Comparison of ENCODE assay signal across 15 cellular contexts in the genomic region with DNA sequence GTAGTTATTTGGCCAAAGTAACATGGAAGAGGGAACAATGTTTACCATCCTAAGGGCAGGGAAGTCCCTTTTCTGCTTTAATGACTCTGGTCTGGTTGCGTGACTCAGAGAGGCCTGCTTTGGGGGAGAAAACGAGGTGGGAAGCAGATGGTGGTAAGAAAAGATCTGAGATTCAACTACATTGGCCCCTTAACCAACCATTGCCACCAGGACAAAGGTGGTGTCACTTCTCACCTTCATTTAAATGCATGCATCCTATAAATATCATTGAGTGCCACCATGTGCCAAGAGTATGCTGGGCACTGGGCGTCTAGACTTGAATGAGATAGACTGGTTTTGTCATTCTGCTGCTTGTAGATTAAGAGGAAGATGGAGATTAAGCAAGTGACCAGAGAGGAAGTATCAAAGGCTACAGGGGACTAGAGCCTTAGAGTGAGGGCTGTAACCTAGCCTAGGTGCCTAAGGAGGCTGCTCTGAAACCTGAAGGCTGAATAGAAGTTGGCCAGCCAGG. TPM values are rescaled to one million over a fixed set of nuclear protein-coding genes. Genes with fewer than 3 reads are reported as not detected.
DNase-seq lines count a peak whose midpoint lies in the region; ATAC-seq and FAIRE-seq lines count a peak whose summit lies in the region.
"Had no signal": no experiment of that assay in that cellular context is flagged by ENCODE, and none has a peak within 500 bp of the region (broad histone marks: within the 10 kb centered on the region; RNA-seq: fewer than 3 reads in every experiment).

No MANE protein-coding gene starts in this region.

- H3K4me3 Mint-ChIP-seq in T-helper 1 cell treated with Interleukin-12 subunit alpha and Interleukin-12 subunit beta and Interleukin-4 antibody, amounts not matched to agents 30 μg/mL and 1 μg/mL, for 36 hours: peak overlapping the region; percentile 3
- H3K4me3 Mint-ChIP-seq in activated naive CD8-positive, alpha-beta T cell treated with anti-CD3 and anti-CD28 coated beads for 36 hours: peak overlapping the region; percentile 60

- no peaks in the 10 kb centered on the region for H3K9me3 Mint-ChIP-seq in T-helper 1 cell treated with Interleukin-12 subunit alpha and Interleukin-12 subunit beta and Interleukin-4 antibody, amounts not matched to agents 30 μg/mL and 1 μg/mL, for 36 hours
- H3K9me3 Mint-ChIP-seq in activated naive CD8-positive, alpha-beta T cell treated with anti-CD3 and anti-CD28 coated beads for 36 hours: no peaks in the 10 kb centered on the region

- H3K27me3 Mint-ChIP-seq in T-helper 1 cell treated with Interleukin-12 subunit alpha and Interleukin-12 subunit beta and Interleukin-4 antibody, amounts not matched to agents 30 μg/mL and 1 μg/mL, for 36 hours (ENCODE audit: low read depth): no peaks in the 10 kb centered on the region
- no peaks in the 10 kb centered on the region for H3K27me3 Mint-ChIP-seq in activated naive CD8-positive, alpha-beta T cell treated with anti-CD3 and anti-CD28 coated beads for 36 hours

- no peak for DNase-seq in T-helper 1 cell
- peak; percentile 92 for DNase-seq in NOMO-1 treated with DMSO at 0.1 percent for 48 hours (lab: John Stamatoyannopoulos, UW; ENCODE audit: unreplicated experiment)
- peak; percentile 28 for DNase-seq in activated naive CD8-positive, alpha-beta T cell treated with anti-CD3 and anti-CD28 coated beads for 36 hours
- peak; percentile 60 for DNase-seq in pons (ENCODE audit: low spot score)
- DNase-seq in substantia nigra (lab: John Stamatoyannopoulos, UW): no peak
- no peak for DNase-seq in frontal cortex (ENCODE audit: low spot score in 2 of 2)
- DNase-seq: 8988T; activated CD4-positive, CD25-positive, alpha-beta regulatory T cell; amniotic stem cell; NCI-H187; RPMI8226 had no signal

- H3K27ac ChIP-seq in substantia nigra (ENCODE audit: low read depth, low read length, poor library complexity, severe bottlenecking): no peak overlapping the region
- H3K27ac ChIP-seq: parathyroid adenoma had no signal

- no peak for FAIRE-seq in frontal cortex (lab: Jason Lieb, UNC)
- FAIRE-seq: HTR-8/SVneo had no signal

- ATAC-seq in GM21529 (IDR thresholded peaks at IDR 0.05; ENCODE audit: unreplicated experiment): no peak

- H3K36me3 Mint-ChIP-seq in T-helper 1 cell treated with Interleukin-12 subunit alpha and Interleukin-12 subunit beta and Interleukin-4 antibody, amounts not matched to agents 30 μg/mL and 1 μg/mL, for 36 hours (ENCODE audit: low read depth): peaks cover 37% of the 10 kb centered on the region
- H3K36me3 Mint-ChIP-seq in activated naive CD8-positive, alpha-beta T cell treated with anti-CD3 and anti-CD28 coated beads for 36 hours: peaks cover 39% of the 10 kb centered on the region

- peaks cover 70% of the 10 kb centered on the region for H3K4me1 Mint-ChIP-seq in T-helper 1 cell treated with Interleukin-12 subunit alpha and Interleukin-12 subunit beta and Interleukin-4 antibody, amounts not matched to agents 30 μg/mL and 1 μg/mL, for 36 hours (ENCODE audit: low read depth)
- H3K4me1 Mint-ChIP-seq in activated naive CD8-positive, alpha-beta T cell treated with anti-CD3 and anti-CD28 coated beads for 36 hours: peaks cover 81% of the 10 kb centered on the region

- peak overlapping the region; percentile 83 for H3K27ac Mint-ChIP-seq in T-helper 1 cell treated with Interleukin-12 subunit alpha and Interleukin-12 subunit beta and Interleukin-4 antibody, amounts not matched to agents 30 μg/mL and 1 μg/mL, for 36 hours
- H3K27ac Mint-ChIP-seq in activated naive CD8-positive, alpha-beta T cell treated with anti-CD3 and anti-CD28 coated beads for 36 hours: peak overlapping the region; percentile 91

RNA-seq across cellular contexts. Expression of a gene that starts 3.6 kb away (rescaled TPM):
- total RNA-seq in activated naive CD8-positive, alpha-beta T cell treated with anti-CD3 and anti-CD28 coated beads for 36 hours: 10 to 100 TPM; 47.5 to 47.9 TPM
- total RNA-seq in frontal cortex: 42.8 TPM

Comparison
In these comparisons a context has a peak if more than half of its experiments do, and no peak if none do; other contexts are left out.
1. DNase-seq: peak in NOMO-1 treated with DMSO at 0.1 percent for 48 hours (single experiment), activated naive CD8-positive, alpha-beta T cell treated with anti-CD3 and anti-CD28 coated beads for 36 hours (single experiment) and pons (single experiment); none in T-helper 1 cell (0 of 5), substantia nigra (0 of 49) and frontal cortex (0 of 2).